Comparison of ENCODE assay signal across 8 cellular contexts in the genomic region with DNA sequence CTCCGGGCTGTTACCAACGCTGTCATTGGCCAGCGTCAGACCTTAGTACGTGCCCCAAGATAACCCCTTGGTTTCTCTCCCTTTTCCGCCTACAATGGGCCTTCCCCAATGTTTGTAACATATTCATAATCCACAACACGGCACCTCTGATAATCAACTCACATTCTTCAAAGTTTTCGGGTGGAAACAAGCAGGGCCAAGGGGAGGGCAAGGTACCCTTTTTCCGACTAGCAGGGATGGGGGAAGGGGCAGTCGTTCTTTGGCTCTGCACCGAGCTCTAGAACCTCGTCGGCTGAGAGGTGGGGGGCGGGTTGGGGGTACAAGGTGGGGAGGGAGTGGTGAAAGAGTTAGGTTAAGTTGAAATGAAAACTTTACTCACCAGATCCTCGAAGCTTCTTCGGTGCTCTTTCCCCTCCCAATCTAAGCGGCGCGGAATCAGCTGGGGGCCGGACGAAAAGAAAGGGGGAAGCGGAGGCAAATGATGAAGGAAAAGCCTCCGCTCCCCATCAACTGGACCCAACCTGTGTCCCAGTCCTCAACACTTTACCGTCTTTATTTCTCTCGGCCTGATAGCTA. TPM values are rescaled to one million over a fixed set of nuclear protein-coding genes. Genes with fewer than 3 reads are reported as not detected.
DNase-seq lines count a peak whose midpoint lies in the region; ATAC-seq, FAIRE-seq and TF ChIP-seq lines count a peak whose summit lies in the region.

No MANE protein-coding gene starts in this region.

- H3K4me3 Mint-ChIP-seq in astrocyte (ENCODE audit: unreplicated experiment) = peak overlapping the region; percentile 92

- H3K4me1 ChIP-seq in astrocyte (ENCODE audit: insufficient read depth, low read length) = peaks cover 5% of the 10 kb centered on the region
- H3K4me1 ChIP-seq in hepatocyte (ENCODE audit: insufficient read depth) = no peaks in the 10 kb centered on the region

- no peaks in the 10 kb centered on the region for H3K27me3 ChIP-seq in astrocyte (ENCODE audit: insufficient read depth, low read length)
- no peaks in the 10 kb centered on the region for H3K27me3 ChIP-seq in hepatocyte

- in situ Hi-C loops in GM13976 (cut with MboI; ENCODE audit: low sequenced_read_pairs, unreplicated experiment) = no loop called here

- peak overlapping the region; percentile 86 for H2AFZ ChIP-seq in astrocyte (ENCODE audit: low read depth, low read length)
- peak overlapping the region; percentile 95 for H2AFZ ChIP-seq in hepatocyte

- H4K20me1 ChIP-seq in astrocyte (ENCODE audit: insufficient read depth, low read length) (no peaks in the 10 kb centered on the region), hepatocyte (ENCODE audit: insufficient read depth, poor library complexity, severe bottlenecking) (no peaks in the 10 kb centered on the region)

- TF ChIP-seq CTCF in GM13976 (IDR thresholded peaks at IDR 0.05; ENCODE audit: borderline replicate concordance, control extremely low read depth, extremely low read depth, insufficient read depth, missing control alignments) (no peak), astrocyte (IDR thresholded peaks at IDR 0.05; ENCODE audit: insufficient read depth, low read depth, low read length) (no peak), hepatocyte (IDR thresholded peaks at IDR 0.05; ENCODE audit: poor library complexity) (no peak)

- H3K27ac ChIP-seq in astrocyte (ENCODE audit: low read depth, low read length) (peak overlapping the region; percentile 72), hepatocyte (peak overlapping the region; percentile 92)

- peaks cover under 1% of the 10 kb centered on the region for H3K36me3 Mint-ChIP-seq in astrocyte (ENCODE audit: low read depth, unreplicated experiment)

- peaks cover 4% of the 10 kb centered on the region for H3K4me1 Mint-ChIP-seq in astrocyte (ENCODE audit: low read depth, unreplicated experiment)

- no peaks in the 10 kb centered on the region for H3K9me2 ChIP-seq in hepatocyte (replicated peaks; ENCODE audit: insufficient read depth)

- peak overlapping the region; percentile 95 for H3K4me2 ChIP-seq in astrocyte (ENCODE audit: low read length)
- H3K4me2 ChIP-seq in hepatocyte = peak overlapping the region; percentile 72

- FAIRE-seq in astrocyte (lab: Jason Lieb, UNC) (peak; percentile 32), urothelium cell line (lab: Jason Lieb, UNC) (no peak)

- H3K9ac ChIP-seq in astrocyte (ENCODE audit: low read length) = peak overlapping the region; percentile 82

- DNase-seq in GM13976 (ENCODE audit: low spot score) (peak; percentile 79), NCI-H146 (lab: John Stamatoyannopoulos, UW) (peak; percentile 70), T-helper 9 cell (peak; percentile 59), astrocyte (ENCODE audit: low read depth) (peak; percentile 55), hepatocyte (ENCODE audit: low spot score) (peak; percentile 74), retina (peak; percentile 79), urothelium cell line (ENCODE audit: low spot score) (no peak)

- H3K79me2 ChIP-seq in astrocyte (ENCODE audit: insufficient read depth, low read length) = peaks cover 20% of the 10 kb centered on the region
- peaks cover 36% of the 10 kb centered on the region for H3K79me2 ChIP-seq in hepatocyte

- H3K36me3 ChIP-seq in astrocyte (ENCODE audit: insufficient read depth, low read length) = no peaks in the 10 kb centered on the region
- H3K36me3 ChIP-seq in hepatocyte (replicated peaks; ENCODE audit: insufficient read depth, low read depth) = no peaks in the 10 kb centered on the region

- WGBS in hepatocyte (ENCODE audit: low lambda C conversion rate, missing lambda C conversion rate) = 42% methylated on average over 16 of the region's 24 CpGs

- H3K27ac Mint-ChIP-seq in astrocyte (ENCODE audit: unreplicated experiment) = peak overlapping the region; percentile 30

- peak; percentile 54 for ATAC-seq in HG02763 (IDR thresholded peaks at IDR 0.05; ENCODE audit: unreplicated experiment)

- H3K4me3 ChIP-seq in astrocyte (ENCODE audit: insufficient read depth, low read depth, low read length) (peak overlapping the region; percentile 85), hepatocyte (peak overlapping the region; percentile 57)

- H3K9me3 ChIP-seq in astrocyte (ENCODE audit: insufficient read depth, low read depth, low read length) = no peaks in the 10 kb centered on the region
- no peaks in the 10 kb centered on the region for H3K9me3 ChIP-seq in hepatocyte (ENCODE audit: low read depth)

- H3K9me3 Mint-ChIP-seq in astrocyte (ENCODE audit: unreplicated experiment) = no peaks in the 10 kb centered on the region

- no peaks in the 10 kb centered on the region for H3K27me3 Mint-ChIP-seq in astrocyte (ENCODE audit: low read depth, unreplicated experiment)

RNA-seq across cellular contexts. Expression of gene BRWD3, which starts 1.4 kb away (rescaled TPM):
- total RNA-seq in astrocyte = 28.1 and 33.1 TPM in 2 replicates
- 23.1 and 28.3 TPM in 2 replicates for total RNA-seq in hepatocyte
- 1.7 and 2.5 TPM in 2 replicates for polyA plus RNA-seq in hepatocyte
